10 cellular contexts compared by ENCODE assay signal in the genomic region with DNA sequence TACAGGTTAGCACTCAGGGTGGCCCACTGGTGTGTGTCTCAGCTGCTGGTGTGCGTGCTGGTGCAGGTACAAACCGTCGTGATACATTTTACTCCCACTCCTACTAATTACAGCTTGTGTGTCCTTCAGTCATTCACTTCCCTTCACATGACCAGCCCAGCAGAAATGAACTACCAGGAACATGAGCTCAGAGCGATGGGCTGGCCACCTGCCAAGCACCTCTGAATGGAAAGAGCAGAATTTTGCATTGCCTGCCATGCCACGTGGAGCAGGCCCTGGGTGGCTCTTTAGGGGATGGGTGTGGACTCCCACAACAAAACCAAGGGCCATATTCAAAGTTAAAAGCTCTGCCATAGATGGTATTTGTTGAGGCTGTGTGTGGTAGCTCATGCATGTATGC. TPM values are rescaled to one million over a fixed set of nuclear protein-coding genes. Genes with fewer than 3 reads are reported as not detected.
DNase-seq lines count a peak whose midpoint lies in the region; ATAC-seq and TF ChIP-seq lines count a peak whose summit lies in the region.
"Had no signal": no experiment of that assay in that cellular context is flagged by ENCODE, and none has a peak within 500 bp of the region (broad histone marks: within the 10 kb centered on the region; RNA-seq: fewer than 3 reads in every experiment).

No MANE protein-coding gene starts in this region.

- no peak overlapping the region for H2BK5ac ChIP-seq in IMR-90 (ENCODE audit: low read depth, low read length, poor library complexity, severe bottlenecking)

- TF ChIP-seq RAD21 in IMR-90 (IDR thresholded peaks at IDR 0.05; ENCODE audit: low read length): no peak

- H2BK20ac ChIP-seq in IMR-90 (ENCODE audit: low read depth, low read length): no peak overlapping the region

- H2AK9ac ChIP-seq in IMR-90 (replicated peaks; ENCODE audit: low read depth, low read length, poor library complexity): no peak overlapping the region

- no peak overlapping the region for H3K4me2 ChIP-seq in IMR-90 (ENCODE audit: low read depth, low read length)

- H3K18ac ChIP-seq in IMR-90 (ENCODE audit: low read depth, low read length): no peak overlapping the region

- dilution Hi-C loops in IMR-90 (cut with HindIII; ENCODE audit: low sequenced_read_pairs, unreplicated experiment): no loop called here

- no peak; the same call in 1 of the 2 replicates for ATAC-seq in IMR-90 (ENCODE audit: low read depth)
- peak in 1 of 2 donors; percentile 19 for ATAC-seq in gastrocnemius medialis
- ATAC-seq in HG02642 (IDR thresholded peaks at IDR 0.05; ENCODE audit: poor library complexity, unreplicated experiment): no peak
- no peak for ATAC-seq in GM21825 (IDR thresholded peaks at IDR 0.05; ENCODE audit: unreplicated experiment)

- no peak for TF ChIP-seq CTCF in IMR-90 (conservative IDR thresholded peaks at IDR 0.05; ENCODE audit: low read depth, low read length)
- TF ChIP-seq CTCF in fibroblast of pulmonary artery (IDR thresholded peaks at IDR 0.05; ENCODE audit: low read length, missing control alignments): no peak
- TF ChIP-seq CTCF in gastrocnemius medialis (IDR thresholded peaks at IDR 0.05 in 4 of 5, conservative IDR thresholded peaks at IDR 0.05 in 1 of 5): no peak

- no peaks in the 10 kb centered on the region for H3K9me1 ChIP-seq in IMR-90 (ENCODE audit: insufficient read depth, low read length)

- H3K4me1 ChIP-seq in IMR-90 (ENCODE audit: control insufficient read depth, insufficient read depth, low read length): peaks cover 2% of the 10 kb centered on the region; the same call in 1 of the 2 replicates
- H3K4me1 ChIP-seq in gastrocnemius medialis: no peaks in the 10 kb centered on the region

- no peaks in the 10 kb centered on the region for H3K79me1 ChIP-seq in IMR-90 (ENCODE audit: low read depth in 1 of 2, low read length in 2 of 2)

- H4K8ac ChIP-seq in IMR-90 (ENCODE audit: low read depth in 2 of 2, low read length in 2 of 2): no peak overlapping the region

- peaks cover 10% of the 10 kb centered on the region for H3K27me3 ChIP-seq in IMR-90 (ENCODE audit: control insufficient read depth, insufficient read depth, low read length)
- H3K27me3 ChIP-seq in gastrocnemius medialis: no peaks in the 10 kb centered on the region

- H3K27ac ChIP-seq in IMR-90 (ENCODE audit: insufficient read depth, low read length): no peak overlapping the region
- H3K27ac ChIP-seq in gastrocnemius medialis: no peak overlapping the region

- POLR2A ChIA-PET in IMR-90 (lab: Charles Lee; ENCODE audit: unreplicated experiment): no interaction called here

- H2AFZ ChIP-seq in IMR-90 (replicated peaks; ENCODE audit: low read length, poor library complexity): no peak overlapping the region

- no TSS peak for BruUV-seq in IMR-90 (replicated peaks; lab: Mats Ljungman, UMichigan)

- in situ Hi-C loops in IMR-90 (cut with MboI; ENCODE audit: low sequenced_read_pairs): no loop called here
- in situ Hi-C loops in gastrocnemius medialis (cut with MboI; ENCODE audit: low sequenced_read_pairs in 4 of 4): no loop called here

- H3K9ac ChIP-seq in IMR-90 (ENCODE audit: low read depth, low read length): no peak overlapping the region

- 34% methylated on average over 3 of the region's 5 CpGs; no CpG with 5 or more reads in 1 of the 2 experiments for WGBS in IMR-90 (ENCODE audit: extremely low coverage in 2 of 2, insufficient read length in 1 of 2), 2 experiments

- H4K20me1 ChIP-seq in IMR-90 (ENCODE audit: insufficient read depth, low read length): no peaks in the 10 kb centered on the region

- H3K23ac ChIP-seq in IMR-90 (ENCODE audit: low read depth, low read length): no peak overlapping the region

- no peak overlapping the region for H4K91ac ChIP-seq in IMR-90 (ENCODE audit: insufficient read depth, low read depth, low read length)

- no peak overlapping the region for H2BK120ac ChIP-seq in IMR-90 (ENCODE audit: low read depth, low read length)

- intact Hi-C loops in IMR-90 (cut with micrococcal nuclease): no loop called here
- intact Hi-C loops in gastrocnemius medialis (cut with DNase I; ENCODE audit: low total_unique reads): no loop called here

- no peak overlapping the region for H4K5ac ChIP-seq in IMR-90 (ENCODE audit: low read depth, low read length)

- H3K4me3 ChIP-seq in IMR-90 (ENCODE audit: insufficient read depth, low read depth, low read length): no peak overlapping the region
- no peak overlapping the region for H3K4me3 ChIP-seq in fibroblast of pulmonary artery (replicated peaks; ENCODE audit: low read depth, low read length)
- no peak overlapping the region for H3K4me3 ChIP-seq in gastrocnemius medialis

- H3K9me3 ChIP-seq in IMR-90 (ENCODE audit: control insufficient read depth, insufficient read depth, low read length) (no peaks in the 10 kb centered on the region), gastrocnemius medialis (no peaks in the 10 kb centered on the region)

- TF ChIP-seq POLR2A in IMR-90 (IDR thresholded peaks at IDR 0.05; ENCODE audit: low read depth, low read length) (no peak), gastrocnemius medialis (IDR thresholded peaks at IDR 0.05) (no peak)

- peak; percentile 44 for DNase-seq in IMR-90
- DNase-seq in NCI-H748 (lab: John Stamatoyannopoulos, UW; ENCODE audit: unreplicated experiment): peak; percentile 87
- DNase-seq in fibroblast of pulmonary artery (ENCODE audit: low read depth): peak; percentile 83
- peak; percentile 18 to 47 for DNase-seq in gastrocnemius medialis
- DNase-seq in NCI-H82 (lab: John Stamatoyannopoulos, UW): no peak
- no peak for DNase-seq in stimulated activated CD4-positive, alpha-beta T cell treated with anti-CD3 and anti-CD28 coated beads, Interleukin-4, amount 100 ng/mL, for 24 hours
- DNase-seq: activated effector memory CD4-positive, alpha-beta T cell treated with Interleukin-2 at 50 U/mL for 16 hours; NCI-H1048 had no signal

- H3K4ac ChIP-seq in IMR-90 (ENCODE audit: low read depth, low read length): no peak overlapping the region

- H2AK5ac ChIP-seq in IMR-90 (ENCODE audit: low read depth, low read length): no peak overlapping the region

- no peak overlapping the region for H3K56ac ChIP-seq in IMR-90 (ENCODE audit: extremely low read depth, insufficient read depth, low read length)

- H3K36me3 ChIP-seq in IMR-90 (ENCODE audit: control insufficient read depth, insufficient read depth, low read length) (no peaks in the 10 kb centered on the region), gastrocnemius medialis (no peaks in the 10 kb centered on the region)

- no peak overlapping the region for H3K14ac ChIP-seq in IMR-90 (replicated peaks; ENCODE audit: low read depth, low read length)

- H2BK15ac ChIP-seq in IMR-90 (ENCODE audit: low read depth, low read length): no peak overlapping the region

- CTCF ChIA-PET in IMR-90 (lab: Yijun Ruan, JAX): no interaction called here

TF ChIP-seq in IMR-90, 13 proteins besides CTCF, POLR2A, EP300 and RAD21:
- TF ChIP-seq, protein P1, sequence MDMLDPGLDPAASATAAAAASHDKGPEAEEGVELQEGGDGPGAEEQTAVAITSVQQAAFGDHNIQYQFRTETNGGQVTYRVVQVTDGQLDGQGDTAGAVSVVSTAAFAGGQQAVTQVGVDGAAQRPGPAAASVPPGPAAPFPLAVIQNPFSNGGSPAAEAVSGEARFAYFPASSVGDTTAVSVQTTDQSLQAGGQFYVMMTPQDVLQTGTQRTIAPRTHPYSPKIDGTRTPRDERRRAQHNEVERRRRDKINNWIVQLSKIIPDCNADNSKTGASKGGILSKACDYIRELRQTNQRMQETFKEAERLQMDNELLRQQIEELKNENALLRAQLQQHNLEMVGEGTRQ (IDR thresholded peaks at IDR 0.05; ENCODE audit: low read depth, low read length): 0 out of 2 replicates have a peak, but pooled peaks have one; percentile 13
- no peak for TF ChIP-seq RCOR1 (IDR thresholded peaks at IDR 0.05; ENCODE audit: insufficient replicate concordance, low read length)
TF ChIP-seq in IMR-90: peak in this region for 1.

RNA-seq across cellular contexts. Expression of a gene that starts 58.9 kb away (rescaled TPM):
- total RNA-seq in IMR-90 (2012; rRNA removed): 26.2 and 32.2 TPM in 2 replicates
- polyA plus RNA-seq in IMR-90 (2012; rRNA removed): 15.5 and 18.7 TPM in 2 replicates
- polyA plus RNA-seq in IMR-90 (2012; cell fraction: cytosol; rRNA removed): 12.9 and 30.1 TPM in 2 replicates
- polyA plus RNA-seq in IMR-90 (2012; cell fraction: nucleus; rRNA removed; ENCODE audit: low replicate concordance): 9.0 and 20.7 TPM in 2 replicates
- 1 to 10 TPM in 3 of 4 donors, under 1 TPM in 1; 0.92 to 3.7 (median 2.1) TPM for total RNA-seq in gastrocnemius medialis

Comparison
In these comparisons a context has a peak if more than half of its experiments do, and no peak if none do; other contexts are left out.
1. DNase-seq: peak in IMR-90 (single experiment), NCI-H748 (single experiment), fibroblast of pulmonary artery (single experiment) and gastrocnemius medialis (2 of 2); none in NCI-H82 (single experiment) and stimulated activated CD4-positive, alpha-beta T cell treated with anti-CD3 and anti-CD28 coated beads, Interleukin-4, amount 100 ng/mL, for 24 hours (single experiment).